In genomic region chr9:95413793-95414192, GRCh38 we compare ENCODE assay signal across 3 cellular contexts.
TF ChIP-seq lines count a peak whose summit lies in the region.

No MANE protein-coding gene starts in this region.

TF ChIP-seq in A549, 52 proteins besides CTCF, POLR2A, EP300 and RAD21:
- TF ChIP-seq, protein P1, sequence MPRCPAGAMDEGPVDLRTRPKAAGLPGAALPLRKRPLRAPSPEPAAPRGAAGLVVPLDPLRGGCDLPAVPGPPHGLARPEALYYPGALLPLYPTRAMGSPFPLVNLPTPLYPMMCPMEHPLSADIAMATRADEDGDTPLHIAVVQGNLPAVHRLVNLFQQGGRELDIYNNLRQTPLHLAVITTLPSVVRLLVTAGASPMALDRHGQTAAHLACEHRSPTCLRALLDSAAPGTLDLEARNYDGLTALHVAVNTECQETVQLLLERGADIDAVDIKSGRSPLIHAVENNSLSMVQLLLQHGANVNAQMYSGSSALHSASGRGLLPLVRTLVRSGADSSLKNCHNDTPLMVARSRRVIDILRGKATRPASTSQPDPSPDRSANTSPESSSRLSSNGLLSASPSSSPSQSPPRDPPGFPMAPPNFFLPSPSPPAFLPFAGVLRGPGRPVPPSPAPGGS (IDR thresholded peaks at IDR 0.05), result no peak
- TF ChIP-seq JUNB (IDR thresholded peaks at IDR 0.05), result no peak
- TF ChIP-seq CHD2 (IDR thresholded peaks at IDR 0.05; ENCODE audit: low read length, partially characterized antibody), result no peak
- no peak for TF ChIP-seq GATA3 (IDR thresholded peaks at IDR 0.05; ENCODE audit: borderline replicate concordance)
- TF ChIP-seq MAFK (IDR thresholded peaks at IDR 0.05; ENCODE audit: partially characterized antibody), result no peak
- TF ChIP-seq, protein P2, sequence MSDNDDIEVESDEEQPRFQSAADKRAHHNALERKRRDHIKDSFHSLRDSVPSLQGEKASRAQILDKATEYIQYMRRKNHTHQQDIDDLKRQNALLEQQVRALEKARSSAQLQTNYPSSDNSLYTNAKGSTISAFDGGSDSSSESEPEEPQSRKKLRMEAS (IDR thresholded peaks at IDR 0.05), result no peak
- no peak for TF ChIP-seq NR3C1 (IDR thresholded peaks at IDR 0.05)
- TF ChIP-seq EHMT2 (IDR thresholded peaks at IDR 0.05; ENCODE audit: low read depth), result no peak
- TF ChIP-seq NPAS2 (CRISPR knock-in tag; IDR thresholded peaks at IDR 0.05; ENCODE audit: borderline replicate concordance), result no peak
- TF ChIP-seq FOXS1 (CRISPR knock-in tag; IDR thresholded peaks at IDR 0.05), result no peak
- TF ChIP-seq CHD4 (IDR thresholded peaks at IDR 0.05; ENCODE audit: borderline replicate concordance), result no peak

TF ChIP-seq in IMR-90, 13 proteins besides CTCF, POLR2A, EP300 and RAD21:
- TF ChIP-seq CEBPB (IDR thresholded peaks at IDR 0.05; ENCODE audit: low read depth, low read length), result no peak
- TF ChIP-seq MXI1 (IDR thresholded peaks at IDR 0.05; ENCODE audit: borderline replicate concordance, low read depth, low read length), result no peak
- TF ChIP-seq MAZ (IDR thresholded peaks at IDR 0.05; ENCODE audit: borderline replicate concordance, low read depth, low read length), result no peak
- TF ChIP-seq FOS (IDR thresholded peaks at IDR 0.05; ENCODE audit: low read depth, low read length), result no peak
- no peak for TF ChIP-seq SMC3 (IDR thresholded peaks at IDR 0.05; ENCODE audit: low read depth, low read length)

TF ChIP-seq in WTC11, 78 proteins besides CTCF, POLR2A, EP300 and RAD21:
- TF ChIP-seq ZBTB21 (CRISPR knock-in tag; IDR thresholded peaks at IDR 0.05; ENCODE audit: borderline replicate concordance) (no peak), IRF2 (CRISPR knock-in tag; IDR thresholded peaks at IDR 0.05; ENCODE audit: borderline replicate concordance, low read depth) (no peak), MYBL2 (CRISPR knock-in tag; IDR thresholded peaks at IDR 0.05) (no peak), ZNF232 (CRISPR knock-in tag; IDR thresholded peaks at IDR 0.05) (no peak), KAT7 (CRISPR knock-in tag; IDR thresholded peaks at IDR 0.05; ENCODE audit: borderline replicate concordance) (no peak), USF2 (CRISPR knock-in tag; IDR thresholded peaks at IDR 0.05) (no peak), GRHL2 (CRISPR knock-in tag; IDR thresholded peaks at IDR 0.05; ENCODE audit: insufficient replicate concordance, severe bottlenecking) (no peak), ZNF423 (CRISPR knock-in tag; IDR thresholded peaks at IDR 0.05) (no peak), SMAD3 (CRISPR knock-in tag; IDR thresholded peaks at IDR 0.05; ENCODE audit: borderline replicate concordance) (no peak), HMGA2 (CRISPR knock-in tag; IDR thresholded peaks at IDR 0.05) (no peak), TP53 (CRISPR knock-in tag; IDR thresholded peaks at IDR 0.05) (no peak), PRDM15 (CRISPR knock-in tag; IDR thresholded peaks at IDR 0.05) (no peak), OVOL2 (CRISPR knock-in tag; IDR thresholded peaks at IDR 0.05; ENCODE audit: borderline replicate concordance) (no peak), NFATC4 (CRISPR knock-in tag; IDR thresholded peaks at IDR 0.05) (no peak), AFF4 (CRISPR knock-in tag; IDR thresholded peaks at IDR 0.05; ENCODE audit: borderline replicate concordance) (no peak)
- TF ChIP-seq, protein P3, sequence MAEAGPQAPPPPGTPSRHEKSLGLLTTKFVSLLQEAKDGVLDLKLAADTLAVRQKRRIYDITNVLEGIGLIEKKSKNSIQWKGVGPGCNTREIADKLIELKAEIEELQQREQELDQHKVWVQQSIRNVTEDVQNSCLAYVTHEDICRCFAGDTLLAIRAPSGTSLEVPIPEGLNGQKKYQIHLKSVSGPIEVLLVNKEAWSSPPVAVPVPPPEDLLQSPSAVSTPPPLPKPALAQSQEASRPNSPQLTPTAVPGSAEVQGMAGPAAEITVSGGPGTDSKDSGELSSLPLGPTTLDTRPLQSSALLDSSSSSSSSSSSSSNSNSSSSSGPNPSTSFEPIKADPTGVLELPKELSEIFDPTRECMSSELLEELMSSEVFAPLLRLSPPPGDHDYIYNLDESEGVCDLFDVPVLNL (CRISPR knock-in tag; IDR thresholded peaks at IDR 0.05; ENCODE audit: borderline replicate concordance, low read depth), result no peak
- TF ChIP-seq, protein P4, sequence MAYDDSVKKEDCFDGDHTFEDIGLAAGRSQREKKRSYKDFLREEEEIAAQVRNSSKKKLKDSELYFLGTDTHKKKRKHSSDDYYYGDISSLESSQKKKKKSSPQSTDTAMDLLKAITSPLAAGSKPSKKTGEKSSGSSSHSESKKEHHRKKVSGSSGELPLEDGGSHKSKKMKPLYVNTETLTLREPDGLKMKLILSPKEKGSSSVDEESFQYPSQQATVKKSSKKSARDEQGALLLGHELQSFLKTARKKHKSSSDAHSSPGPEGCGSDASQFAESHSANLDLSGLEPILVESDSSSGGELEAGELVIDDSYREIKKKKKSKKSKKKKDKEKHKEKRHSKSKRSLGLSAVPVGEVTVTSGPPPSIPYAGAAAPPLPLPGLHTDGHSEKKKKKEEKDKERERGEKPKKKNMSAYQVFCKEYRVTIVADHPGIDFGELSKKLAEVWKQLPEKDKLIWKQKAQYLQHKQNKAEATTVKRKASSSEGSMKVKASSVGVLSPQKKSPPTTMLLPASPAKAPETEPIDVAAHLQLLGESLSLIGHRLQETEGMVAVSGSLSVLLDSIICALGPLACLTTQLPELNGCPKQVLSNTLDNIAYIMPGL (CRISPR knock-in tag; IDR thresholded peaks at IDR 0.05), result no peak
- TF ChIP-seq, protein P5, sequence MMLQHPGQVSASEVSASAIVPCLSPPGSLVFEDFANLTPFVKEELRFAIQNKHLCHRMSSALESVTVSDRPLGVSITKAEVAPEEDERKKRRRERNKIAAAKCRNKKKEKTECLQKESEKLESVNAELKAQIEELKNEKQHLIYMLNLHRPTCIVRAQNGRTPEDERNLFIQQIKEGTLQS (CRISPR knock-in tag; conservative IDR thresholded peaks at IDR 0.05), result no peak
